15 cellular contexts compared by ENCODE assay signal in genomic region chr9:36895744-36896260, GRCh38.
"Had no signal": no experiment of that assay in that cellular context is flagged by ENCODE, and none has a peak within 500 bp of the region (broad histone marks: within the 10 kb centered on the region; RNA-seq: fewer than 3 reads in every experiment).

No MANE protein-coding gene starts in this region.

- H3K27ac ChIP-seq: epithelial cell of prostate, neutrophil, tibial artery, vagina had no signal

- H3K36me3 Mint-ChIP-seq: activated naive CD8-positive, alpha-beta T cell; brain had no signal

- DNase-seq: activated CD4-positive, alpha-beta T cell treated with anti-CD3 and anti-CD28 coated beads for 48 hours; activated CD8-positive, alpha-beta T cell treated with anti-CD3 and anti-CD28 coated beads, Interleukin-2, amount 10 ng/mL, durations not matched to agents 7 days and 5 days; amygdala; effector memory CD4-positive, alpha-beta T cell; kidney glomerular epithelial cell; retina; T-helper 9 cell; tibial artery had no signal

- H3K4me1 Mint-ChIP-seq: central memory CD8-positive, alpha-beta T cell had no signal

- H3K36me3 ChIP-seq: neutrophil, tibial artery, vagina had no signal

- H3K27me3 ChIP-seq: vagina had no signal

- H3K4me3 ChIP-seq: tibial artery, vagina had no signal

- H3K9me3 Mint-ChIP-seq: activated T-helper 2 cell treated with anti-CD3 and anti-CD28 coated beads, Interferon-gamma antibody, Interleukin-2, Interleukin-4, amounts not matched to agents 10 μg/mL and 5 μg/mL and 100 μg/mL, durations not matched to agents 14 hours and 24 hours and 36 hours; central memory CD8-positive, alpha-beta T cell had no signal

- H3K27ac Mint-ChIP-seq: activated CD8-positive, alpha-beta T cell treated with anti-CD3 and anti-CD28 coated beads, Interleukin-2, amount 10 ng/mL, durations not matched to agents 7 days and 5 days; activated naive CD8-positive, alpha-beta T cell; activated T-helper 2 cell treated with anti-CD3 and anti-CD28 coated beads, Interferon-gamma antibody, Interleukin-2, Interleukin-4, amounts not matched to agents 10 μg/mL and 5 μg/mL and 100 μg/mL, durations not matched to agents 14 hours and 24 hours and 36 hours had no signal

- H3K4me3 Mint-ChIP-seq: activated CD8-positive, alpha-beta T cell treated with anti-CD3 and anti-CD28 coated beads, Interleukin-2, amount 10 ng/mL, durations not matched to agents 7 days and 5 days; activated naive CD8-positive, alpha-beta T cell; brain; central memory CD8-positive, alpha-beta T cell had no signal

- ATAC-seq: activated CD8-positive, alpha-beta T cell treated with anti-CD3 and anti-CD28 coated beads, Interleukin-2, amount 10 ng/mL, durations not matched to agents 7 days and 5 days had no signal
